Comparison of ENCODE assay signal across 17 cellular contexts in the genomic region with DNA sequence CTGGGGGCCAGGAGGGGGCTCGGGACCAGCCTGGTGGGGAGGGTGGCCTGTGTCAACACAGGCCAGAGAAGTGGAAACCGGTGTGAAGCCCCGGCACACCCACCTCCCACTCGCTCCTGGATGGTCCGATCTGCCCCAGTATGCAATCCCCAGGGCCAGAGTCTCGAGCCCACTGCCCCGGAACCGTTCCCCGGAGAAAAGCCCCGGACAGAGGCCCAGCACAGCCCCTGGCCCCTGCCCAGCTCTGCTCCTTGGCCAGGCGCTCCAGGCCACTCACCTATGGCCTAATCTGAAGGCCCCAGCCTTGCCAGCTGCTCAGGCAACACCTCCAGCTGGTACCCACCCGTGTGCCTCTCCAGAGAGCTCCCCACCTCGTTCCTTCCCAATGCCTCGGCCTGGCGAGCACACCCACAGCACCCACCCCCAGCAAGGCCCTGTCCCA. TPM values are rescaled to one million over a fixed set of nuclear protein-coding genes. Genes with fewer than 3 reads are reported as not detected.
A peak's percentile ranks its signal among the peaks of the same experiment; 100 is the strongest.
DNase-seq lines count a peak whose midpoint lies in the region; ATAC-seq and TF ChIP-seq lines count a peak whose summit lies in the region.
"Had no signal": no experiment of that assay in that cellular context is flagged by ENCODE, and none has a peak within 500 bp of the region (broad histone marks: within the 10 kb centered on the region; RNA-seq: fewer than 3 reads in every experiment).

No MANE protein-coding gene starts in this region.

- H3K27ac Mint-ChIP-seq in activated naive CD4-positive, alpha-beta T cell treated with anti-CD3 and anti-CD28 coated beads, Interleukin-2, amount 10 ng/mL, durations not matched to agents 7 days and 5 days, result peak overlapping the region; percentile 58
- no peak overlapping the region for H3K27ac Mint-ChIP-seq in activated naive CD4-positive, alpha-beta T cell treated with anti-CD3 and anti-CD28 coated beads, Interleukin-2, amount 50 U/mL, for 72 hours
- H3K27ac Mint-ChIP-seq in IgD-negative memory B cell, result peak overlapping the region in 2 of 3 donors; percentile 10 to 64
- H3K27ac Mint-ChIP-seq: CD4-positive, alpha-beta memory T cell; H9; HFFc6 had no signal

- H3K9me3 ChIP-seq in ectodermal cell (ENCODE audit: control insufficient read depth, low read length) (no peaks in the 10 kb centered on the region), osteoblast (ENCODE audit: low read depth, low read length) (no peaks in the 10 kb centered on the region)
- H3K9me3 ChIP-seq: A549, BE2C had no signal

- H3K9me3 Mint-ChIP-seq in activated naive CD4-positive, alpha-beta T cell treated with anti-CD3 and anti-CD28 coated beads, Interleukin-2, amount 10 ng/mL, durations not matched to agents 7 days and 5 days, result no peaks in the 10 kb centered on the region
- H3K9me3 Mint-ChIP-seq in activated naive CD4-positive, alpha-beta T cell treated with anti-CD3 and anti-CD28 coated beads, Interleukin-2, amount 50 U/mL, for 72 hours, result no peaks in the 10 kb centered on the region
- no peaks in the 10 kb centered on the region for H3K9me3 Mint-ChIP-seq in IgD-negative memory B cell
- H3K9me3 Mint-ChIP-seq: CD4-positive, alpha-beta memory T cell; H9; HFFc6 had no signal

- no peak for DNase-seq in activated naive CD4-positive, alpha-beta T cell treated with anti-CD3 and anti-CD28 coated beads, Interleukin-2, amount 10 ng/mL, durations not matched to agents 7 days and 5 days
- DNase-seq in activated naive CD4-positive, alpha-beta T cell treated with anti-CD3 and anti-CD28 coated beads, Interleukin-2, amount 50 U/mL, for 72 hours (ENCODE audit: low spot score in 2 of 2), result no peak
- DNase-seq in osteoblast (ENCODE audit: insufficient read length, low spot score, missing footprints), result peak; percentile 60
- no peak for DNase-seq in NCI-H2029 (lab: John Stamatoyannopoulos, UW)
- no peak for DNase-seq in HCEC 1CT
- DNase-seq: BE2C; CD4-positive, alpha-beta memory T cell; DMS79; GOT3; H9; HFFc6 had no signal

- H3K27ac ChIP-seq in ectodermal cell (ENCODE audit: insufficient read depth, low read depth, low read length, poor library complexity, severe bottlenecking) (peak overlapping the region; percentile 55), osteoblast (ENCODE audit: low read depth, low read length) (no peak overlapping the region)
- H3K27ac ChIP-seq: A549, C4-2B had no signal

- H3K4me3 ChIP-seq in ectodermal cell (ENCODE audit: insufficient read depth, low read depth, low read length), result no peak overlapping the region
- no peak overlapping the region for H3K4me3 ChIP-seq in osteoblast (ENCODE audit: insufficient read depth, low read length)
- H3K4me3 ChIP-seq: A549, GM12878 had no signal

- 78 to 82% methylated on average over 15 of the region's 15 CpGs for WGBS in ectodermal cell, 2 experiments

- H3K4me1 Mint-ChIP-seq in activated naive CD4-positive, alpha-beta T cell treated with anti-CD3 and anti-CD28 coated beads, Interleukin-2, amount 10 ng/mL, durations not matched to agents 7 days and 5 days, result no peaks in the 10 kb centered on the region
- H3K4me1 Mint-ChIP-seq in IgD-negative memory B cell, result peaks cover 0 to 2% (median 0%) of the 10 kb centered on the region in 3 donors
- H3K4me1 Mint-ChIP-seq: H9 had no signal

- no peak overlapping the region for H3K4me2 ChIP-seq in osteoblast (ENCODE audit: insufficient read depth, low read length)
- H3K4me2 ChIP-seq: A549 had no signal

- no peak for TF ChIP-seq CTCF in osteoblast (IDR thresholded peaks at IDR 0.05; ENCODE audit: extremely low read depth, low read depth, low read length)

- peaks cover 8% of the 10 kb centered on the region for H3K79me2 ChIP-seq in osteoblast (ENCODE audit: insufficient read depth, low read length)

- CTCF ChIA-PET in activated naive CD4-positive, alpha-beta T cell treated with anti-CD3 and anti-CD28 coated beads, Interleukin-2, amount 10 ng/mL, durations not matched to agents 7 days and 5 days (lab: Charles Lee), result no interaction called here

- H3K4me1 ChIP-seq in ectodermal cell (ENCODE audit: control insufficient read depth, insufficient read depth, low read length) (peaks cover 21% of the 10 kb centered on the region), osteoblast (ENCODE audit: insufficient read depth, low read length) (no peaks in the 10 kb centered on the region)
- H3K4me1 ChIP-seq: A549, BE2C had no signal

- no peaks in the 10 kb centered on the region for H3K27me3 ChIP-seq in ectodermal cell (ENCODE audit: control insufficient read depth, insufficient read depth, low read length, poor library complexity, severe bottlenecking)
- H3K27me3 ChIP-seq in osteoblast (ENCODE audit: insufficient read depth, low read length), result no peaks in the 10 kb centered on the region
- H3K27me3 ChIP-seq: BE2C had no signal

- H4K20me1 ChIP-seq in osteoblast (ENCODE audit: insufficient read depth, low read length), result peaks cover 40% of the 10 kb centered on the region

- peaks cover 15% of the 10 kb centered on the region for H3K36me3 Mint-ChIP-seq in activated naive CD4-positive, alpha-beta T cell treated with anti-CD3 and anti-CD28 coated beads, Interleukin-2, amount 10 ng/mL, durations not matched to agents 7 days and 5 days
- H3K36me3 Mint-ChIP-seq in activated naive CD4-positive, alpha-beta T cell treated with anti-CD3 and anti-CD28 coated beads, Interleukin-2, amount 50 U/mL, for 72 hours, result peaks cover 0 to 7% of the 10 kb centered on the region in 2 donors
- no peaks in the 10 kb centered on the region for H3K36me3 Mint-ChIP-seq in IgD-negative memory B cell

- H2AFZ ChIP-seq in osteoblast (ENCODE audit: low read length), result no peak overlapping the region

- no peaks in the 10 kb centered on the region for H3K27me3 Mint-ChIP-seq in activated naive CD4-positive, alpha-beta T cell treated with anti-CD3 and anti-CD28 coated beads, Interleukin-2, amount 10 ng/mL, durations not matched to agents 7 days and 5 days
- no peaks in the 10 kb centered on the region for H3K27me3 Mint-ChIP-seq in IgD-negative memory B cell
- H3K27me3 Mint-ChIP-seq: CD4-positive, alpha-beta memory T cell had no signal

- H3K4me3 Mint-ChIP-seq in activated naive CD4-positive, alpha-beta T cell treated with anti-CD3 and anti-CD28 coated beads, Interleukin-2, amount 10 ng/mL, durations not matched to agents 7 days and 5 days, result no peak overlapping the region
- H3K4me3 Mint-ChIP-seq in IgD-negative memory B cell, result no peak overlapping the region
- H3K4me3 Mint-ChIP-seq: CD4-positive, alpha-beta memory T cell; H9; HFFc6 had no signal

- H3K36me3 ChIP-seq in ectodermal cell (ENCODE audit: control insufficient read depth, insufficient read depth, low read length) (peaks cover 11% of the 10 kb centered on the region), osteoblast (ENCODE audit: insufficient read depth, low read length) (peaks cover 14% of the 10 kb centered on the region)

- ATAC-seq in activated naive CD4-positive, alpha-beta T cell treated with anti-CD3 and anti-CD28 coated beads, Interleukin-2, amount 50 U/mL, for 72 hours, result no peak
- ATAC-seq in HG03354 (IDR thresholded peaks at IDR 0.05; ENCODE audit: poor library complexity, severe bottlenecking, unreplicated experiment), result no peak
- ATAC-seq: GM12878 had no signal

RNA-seq across cellular contexts. Expression of gene AKT1, which starts 17.7 kb away (rescaled TPM):
- total RNA-seq in activated naive CD4-positive, alpha-beta T cell treated with anti-CD3 and anti-CD28 coated beads, Interleukin-2, amount 50 U/mL, for 72 hours, result 100 to 1,000 TPM; 111 to 113 TPM
- 8.2 TPM for polyA plus RNA-seq in IgD-negative memory B cell
- 85.5 TPM for polyA plus RNA-seq in ectodermal cell (2013, experiment 1 of 4)
- 81.3 TPM for polyA plus RNA-seq in ectodermal cell (2013, experiment 2 of 4)
- 59.4 TPM for polyA plus RNA-seq in ectodermal cell (2013, experiment 3 of 4)
- 66.3 TPM for polyA plus RNA-seq in ectodermal cell (2013, experiment 4 of 4)
- 156 and 188 TPM in 2 replicates for total RNA-seq in osteoblast

RNA-seq across cellular contexts. Expression of gene ZBTB42, which starts 23.1 kb away (rescaled TPM):
- 1 to 10 TPM; 2.0 to 2.9 TPM for total RNA-seq in activated naive CD4-positive, alpha-beta T cell treated with anti-CD3 and anti-CD28 coated beads, Interleukin-2, amount 50 U/mL, for 72 hours
- polyA plus RNA-seq in IgD-negative memory B cell, result 1.0 TPM
- polyA plus RNA-seq in ectodermal cell (2013, experiment 1 of 4), result 0.87 TPM
- polyA plus RNA-seq in ectodermal cell (2013, experiment 2 of 4), result 1.2 TPM
- polyA plus RNA-seq in ectodermal cell (2013, experiment 3 of 4), result 1.2 TPM
- 0.93 TPM for polyA plus RNA-seq in ectodermal cell (2013, experiment 4 of 4)
- 2.9 TPM in 2 replicates for total RNA-seq in osteoblast

RNA-seq across cellular contexts. Expression of gene SIVA1, which starts 24.9 kb away (rescaled TPM):
- total RNA-seq in activated naive CD4-positive, alpha-beta T cell treated with anti-CD3 and anti-CD28 coated beads, Interleukin-2, amount 50 U/mL, for 72 hours, result 10 to 100 TPM; 86.1 to 87.1 TPM
- 195 TPM for polyA plus RNA-seq in IgD-negative memory B cell
- polyA plus RNA-seq in ectodermal cell (2013, experiment 1 of 4), result 94.0 TPM
- 94.2 TPM for polyA plus RNA-seq in ectodermal cell (2013, experiment 2 of 4)
- polyA plus RNA-seq in ectodermal cell (2013, experiment 3 of 4), result 110 TPM
- 109 TPM for polyA plus RNA-seq in ectodermal cell (2013, experiment 4 of 4)
- total RNA-seq in osteoblast, result 57.2 and 62.2 TPM in 2 replicates

RNA-seq across cellular contexts. Expression of gene ADSS1, which starts 53.8 kb away (rescaled TPM):
- total RNA-seq in activated naive CD4-positive, alpha-beta T cell treated with anti-CD3 and anti-CD28 coated beads, Interleukin-2, amount 50 U/mL, for 72 hours, result 1 to 10 TPM; 2.7 to 7.3 TPM
- not detected for polyA plus RNA-seq in IgD-negative memory B cell
- polyA plus RNA-seq in ectodermal cell (2013, experiment 1 of 4), result 19.7 TPM
- polyA plus RNA-seq in ectodermal cell (2013, experiment 2 of 4), result 21.9 TPM
- 16.9 TPM for polyA plus RNA-seq in ectodermal cell (2013, experiment 3 of 4)
- 20.1 TPM for polyA plus RNA-seq in ectodermal cell (2013, experiment 4 of 4)
- 2.1 and 4.3 TPM in 2 replicates for total RNA-seq in osteoblast

Comparison
In these comparisons a context has a peak if more than half of its experiments do, and no peak if none do; other contexts are left out.
1. H3K27ac Mint-ChIP-seq: peak in activated naive CD4-positive, alpha-beta T cell treated with anti-CD3 and anti-CD28 coated beads, Interleukin-2, amount 10 ng/mL, durations not matched to agents 7 days and 5 days (single experiment) and IgD-negative memory B cell (2 of 3); none in activated naive CD4-positive, alpha-beta T cell treated with anti-CD3 and anti-CD28 coated beads, Interleukin-2, amount 50 U/mL, for 72 hours (0 of 2).